ENCODE assay signal across 1 cellular context in genomic region chr15:74397239-74398068, GRCh38.
TF ChIP-seq lines count a peak whose summit lies in the region.

No MANE protein-coding gene starts in this region.

TF ChIP-seq in H1, 55 proteins besides CTCF, POLR2A, EP300 and RAD21 (continued from another document):
- TF ChIP-seq KDM4A (IDR thresholded peaks at IDR 0.05; ENCODE audit: low read depth, low read length, severe bottlenecking) = no peak
